In genomic region chr19:56900573-56901097, GRCh38 we compare ENCODE assay signal across 21 cellular contexts.
"Had no signal": no experiment of that assay in that cellular context is flagged by ENCODE, and none has a peak within 500 bp of the region (broad histone marks: within the 10 kb centered on the region; RNA-seq: fewer than 3 reads in every experiment).

No MANE protein-coding gene starts in this region.

- H3K27ac ChIP-seq: ascending aorta, breast epithelium, coronary artery, psoas muscle, skin epidermis, tibial nerve, uterus had no signal

- H3K9me3 ChIP-seq: ascending aorta, psoas muscle, uterus had no signal

- H3K4me3 ChIP-seq: ascending aorta, breast epithelium, coronary artery, mucosa of descending colon, psoas muscle, skin epidermis, tibial nerve, uterus had no signal

- H3K4me1 ChIP-seq: ascending aorta, breast epithelium, psoas muscle, tibial nerve, uterus had no signal

- H3K27me3 ChIP-seq: ascending aorta, breast epithelium, tibial nerve, uterus had no signal

- H3K36me3 ChIP-seq: ascending aorta, breast epithelium, tibial nerve, uterus had no signal

- DNase-seq: activated CD4-positive, alpha-beta T cell treated with anti-CD3 and anti-CD28 coated beads, Interleukin-2, amount 10 ng/mL, durations not matched to agents 7 days and 5 days; activated CD8-positive, alpha-beta memory T cell treated with anti-CD3 and anti-CD28 coated beads, Interleukin-2, amount 50 U/mL, for 4 hours; activated naive CD4-positive, alpha-beta T cell treated with anti-CD3 and anti-CD28 coated beads for 36 hours; activated naive CD8-positive, alpha-beta T cell treated with anti-CD3 and anti-CD28 coated beads, Interleukin-2, amount 50 U/mL, for 24 hours; activated T-cell treated with anti-CD3 and anti-CD28 coated beads, Interleukin-2, amount 50 U/mL, for 4 hours; foreskin melanocyte; glutamatergic neuron; kidney glomerular epithelial cell; mucosa of descending colon; naive B cell; psoas muscle; right cardiac atrium; stimulated activated naive CD8-positive, alpha-beta T cell treated with anti-CD3 and anti-CD28 coated beads, Interleukin-15, Interleukin-2, amounts not matched to agents 100 U/mL and 50 U/mL, for 24 hours; substantia nigra; T-helper 9 cell; uterus had no signal
